ENCODE assay signal across 8 cellular contexts in the genomic region with DNA sequence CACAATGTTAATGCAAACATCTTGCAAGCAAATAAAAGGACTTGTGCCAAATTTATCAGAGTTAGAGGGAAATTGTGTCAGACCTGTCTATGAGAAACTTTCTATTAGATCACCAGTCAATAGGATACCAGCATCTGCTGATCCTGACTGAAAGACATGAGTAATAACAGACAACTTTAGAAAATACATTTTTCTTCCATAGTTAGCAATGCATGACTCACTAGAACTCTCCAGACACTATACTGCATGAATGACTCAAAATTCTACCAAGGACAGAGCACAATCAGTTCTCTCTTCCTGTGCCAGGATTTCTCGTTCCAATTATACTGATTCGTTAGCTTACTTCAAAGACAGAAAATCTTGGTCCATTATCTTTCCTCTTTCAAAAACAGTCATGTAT.
DNase-seq lines count a peak whose midpoint lies in the region; ATAC-seq, FAIRE-seq and TF ChIP-seq lines count a peak whose summit lies in the region.

No MANE protein-coding gene starts in this region.

- peak; percentile 66 for ATAC-seq in GM19043 (IDR thresholded peaks at IDR 0.05; ENCODE audit: low read depth, unreplicated experiment)
- peak; percentile 88 for ATAC-seq in HG03520 (IDR thresholded peaks at IDR 0.05; ENCODE audit: unreplicated experiment)
- ATAC-seq in stimulated activated naive B cell treated with anti-CD40 and anti-IgM and Interleukin-4, amounts not matched to agents 10 μg/mL and 1 μg/mL and 100 μg/mL, for 72 hours (replicated peaks): peak; percentile 88 to 99
- no peak for ATAC-seq in T-cell (replicated peaks in 1 of 4)
- ATAC-seq in upper lobe of right lung: no peak
- no peak for ATAC-seq in gastroesophageal sphincter

- no peaks in the 10 kb centered on the region for H3K9me3 Mint-ChIP-seq in stimulated activated naive B cell treated with anti-CD40 and anti-IgM and Interleukin-4, amounts not matched to agents 10 μg/mL and 1 μg/mL and 100 μg/mL, for 72 hours
- H3K9me3 Mint-ChIP-seq in T-cell: no peaks in the 10 kb centered on the region

- POLR2A ChIA-PET in T-cell (lab: Charles Lee): no interaction called here

- H3K4me1 Mint-ChIP-seq in stimulated activated naive B cell treated with anti-CD40 and anti-IgM and Interleukin-4, amounts not matched to agents 10 μg/mL and 1 μg/mL and 100 μg/mL, for 72 hours: peaks cover 4 to 11% of the 10 kb centered on the region in 2 donors
- H3K4me1 Mint-ChIP-seq in T-cell: no peaks in the 10 kb centered on the region

- in situ Hi-C loops in ACHN (cut with HindIII; ENCODE audit: low pct_ligation_motif_present, low pct_unique_long_range_greater_than_20kb, low sequenced_read_pairs): no loop called here

- DNase-seq in ACHN: peak; percentile 19
- peak; percentile 99 for DNase-seq in bronchial epithelial cell (ENCODE audit: low read depth)
- no peak for DNase-seq in stimulated activated naive B cell treated with anti-CD40 and anti-IgM and Interleukin-4, amounts not matched to agents 10 μg/mL and 1 μg/mL and 100 μg/mL, for 72 hours
- no peak for DNase-seq in T-cell
- no peak for DNase-seq in upper lobe of right lung

- TF ChIP-seq EP300 in gastroesophageal sphincter (IDR thresholded peaks at IDR 0.05): no peak

- TF ChIP-seq CTCF in bronchial epithelial cell (IDR thresholded peaks at IDR 0.05; ENCODE audit: insufficient read depth, low read length, severe bottlenecking): no peak
- TF ChIP-seq CTCF in upper lobe of right lung (IDR thresholded peaks at IDR 0.05): no peak
- no peak for TF ChIP-seq CTCF in gastroesophageal sphincter (IDR thresholded peaks at IDR 0.05)

- H3K4me1 ChIP-seq in upper lobe of right lung (no peaks in the 10 kb centered on the region), gastroesophageal sphincter (no peaks in the 10 kb centered on the region)

- H3K36me3 ChIP-seq in bronchial epithelial cell (ENCODE audit: control insufficient read depth, insufficient read depth, low read length) (no peaks in the 10 kb centered on the region), upper lobe of right lung (no peaks in the 10 kb centered on the region), gastroesophageal sphincter (no peaks in the 10 kb centered on the region)

- no peak overlapping the region for H3K4me3 Mint-ChIP-seq in stimulated activated naive B cell treated with anti-CD40 and anti-IgM and Interleukin-4, amounts not matched to agents 10 μg/mL and 1 μg/mL and 100 μg/mL, for 72 hours
- H3K4me3 Mint-ChIP-seq in T-cell: no peak overlapping the region

- intact Hi-C loops in upper lobe of right lung (cut with DNase I): no loop called here

- no peak for TF ChIP-seq POLR2A in gastroesophageal sphincter (IDR thresholded peaks at IDR 0.05)

- WGBS in gastroesophageal sphincter (ENCODE audit: low coverage in 1 of 2), 2 donors: 2 to 6% methylated on average over 2 of the region's 2 CpGs

- H3K27me3 ChIP-seq in bronchial epithelial cell (ENCODE audit: control insufficient read depth, insufficient read depth, low read length) (no peaks in the 10 kb centered on the region), upper lobe of right lung (no peaks in the 10 kb centered on the region), gastroesophageal sphincter (no peaks in the 10 kb centered on the region)

- H3K36me3 Mint-ChIP-seq in stimulated activated naive B cell treated with anti-CD40 and anti-IgM and Interleukin-4, amounts not matched to agents 10 μg/mL and 1 μg/mL and 100 μg/mL, for 72 hours: no peaks in the 10 kb centered on the region
- H3K36me3 Mint-ChIP-seq in T-cell: no peaks in the 10 kb centered on the region

- H3K27ac ChIP-seq in upper lobe of right lung (no peak overlapping the region), gastroesophageal sphincter (peak overlapping the region in 1 of 4 donors; percentile 22)

- FAIRE-seq in bronchial epithelial cell (lab: Jason Lieb, UNC): no peak

- no peak overlapping the region for H3K4me3 ChIP-seq in bronchial epithelial cell (ENCODE audit: low read depth, low read length)
- H3K4me3 ChIP-seq in upper lobe of right lung: no peak overlapping the region
- H3K4me3 ChIP-seq in gastroesophageal sphincter: no peak overlapping the region

- H3K9me3 ChIP-seq in upper lobe of right lung (no peaks in the 10 kb centered on the region), gastroesophageal sphincter (no peaks in the 10 kb centered on the region)

- H3K27me3 Mint-ChIP-seq in stimulated activated naive B cell treated with anti-CD40 and anti-IgM and Interleukin-4, amounts not matched to agents 10 μg/mL and 1 μg/mL and 100 μg/mL, for 72 hours: peaks cover 0 to 4% of the 10 kb centered on the region in 2 donors
- H3K27me3 Mint-ChIP-seq in T-cell: no peaks in the 10 kb centered on the region

- no peak overlapping the region for H3K27ac Mint-ChIP-seq in stimulated activated naive B cell treated with anti-CD40 and anti-IgM and Interleukin-4, amounts not matched to agents 10 μg/mL and 1 μg/mL and 100 μg/mL, for 72 hours
- H3K27ac Mint-ChIP-seq in T-cell: no peak overlapping the region

- CTCF ChIA-PET in T-cell (lab: Charles Lee): no interaction called here

Comparison
In these comparisons a context has a peak if more than half of its experiments do, and no peak if none do; other contexts are left out.
1. DNase-seq: peak in ACHN (single experiment) and bronchial epithelial cell (single experiment); none in stimulated activated naive B cell treated with anti-CD40 and anti-IgM and Interleukin-4, amounts not matched to agents 10 μg/mL and 1 μg/mL and 100 μg/mL, for 72 hours (single experiment), T-cell (0 of 34) and upper lobe of right lung (single experiment).
2. ATAC-seq: peak in GM19043 (single experiment), HG03520 (single experiment) and stimulated activated naive B cell treated with anti-CD40 and anti-IgM and Interleukin-4, amounts not matched to agents 10 μg/mL and 1 μg/mL and 100 μg/mL, for 72 hours (2 of 2); none in T-cell (0 of 4), upper lobe of right lung (single experiment) and gastroesophageal sphincter (single experiment).